Comparison of ENCODE assay signal across 28 cellular contexts in the genomic region with DNA sequence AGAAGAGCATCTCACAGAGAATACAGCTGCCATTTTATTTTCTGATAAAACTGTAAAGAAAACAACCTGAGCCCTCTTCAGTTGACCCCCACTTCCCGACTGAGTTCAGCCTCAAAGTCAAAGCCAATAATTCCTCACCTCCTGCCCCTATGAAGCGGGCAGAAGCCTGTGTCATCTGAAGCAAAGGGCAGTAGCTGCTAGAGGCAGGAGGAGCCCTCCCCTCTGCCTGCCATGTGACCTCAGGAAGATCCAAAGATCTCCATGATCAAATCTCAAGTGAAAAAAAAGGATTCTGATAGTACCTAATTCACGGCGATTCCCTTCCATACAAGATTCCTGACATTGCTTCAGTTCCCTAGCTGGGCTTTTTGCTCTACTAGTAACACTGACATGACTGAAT.
DNase-seq lines count a peak whose midpoint lies in the region; ATAC-seq, FAIRE-seq and TF ChIP-seq lines count a peak whose summit lies in the region.
"Had no signal": no experiment of that assay in that cellular context is flagged by ENCODE, and none has a peak within 500 bp of the region (broad histone marks: within the 10 kb centered on the region; RNA-seq: fewer than 3 reads in every experiment).

No MANE protein-coding gene starts in this region.

- no peak overlapping the region for H2BK15ac ChIP-seq in H1 (ENCODE audit: low read length)

- WGBS in H1 (ENCODE audit: extremely low coverage in 1 of 2, insufficient coverage in 1 of 2, insufficient read length in 1 of 2, insufficient replicate concordance in 2 of 2, low coverage in 1 of 2, low lambda C conversion rate in 2 of 2, missing lambda C conversion rate in 1 of 2), 2 experiments: 80% methylated on average over 4 of the region's 4 CpGs; no CpG with 5 or more reads in 1 of the 2 experiments
- no CpG with 5 or more reads among the region's 4 CpGs for WGBS in trophoblast cell (ENCODE audit: extremely low coverage, insufficient coverage, insufficient read length)

- no peaks in the 10 kb centered on the region for H3K23me2 ChIP-seq in H1 (ENCODE audit: low read depth, low read length)

- H3K9ac ChIP-seq in H1 (replicated peaks in 1 of 4; ENCODE audit: extremely low read depth in 1 of 4, low read depth in 3 of 4, low read length in 3 of 4) (no peak overlapping the region), trophoblast cell (ENCODE audit: low read length) (no peak overlapping the region)

- 0 out of 2 replicates have a peak overlapping the region, but pooled peaks have one; percentile 13 for H2BK12ac ChIP-seq in H1 (ENCODE audit: low read depth, low read length)
- no peak overlapping the region for H2BK12ac ChIP-seq in trophoblast cell (ENCODE audit: low read length)

- no peak overlapping the region for H4K5ac ChIP-seq in H1 (ENCODE audit: insufficient read length, low read depth, low read length)

- H3K27ac ChIP-seq in H1 (ENCODE audit: low read depth, low read length) (no peak overlapping the region), trophoblast cell (ENCODE audit: low read depth, low read length) (no peak overlapping the region)
- H3K27ac ChIP-seq: SJSA1 had no signal

- H3K14ac ChIP-seq in H1 (ENCODE audit: insufficient read length): no peak overlapping the region
- H3K14ac ChIP-seq in trophoblast cell (ENCODE audit: low read length): no peak overlapping the region

- no peak overlapping the region for H3K4ac ChIP-seq in H1 (replicated peaks; ENCODE audit: insufficient read length, low read depth, low read length)
- H3K4ac ChIP-seq in trophoblast cell (ENCODE audit: low read depth, low read length): peak overlapping the region; percentile 70

- H3K9me3 ChIP-seq in H1 (ENCODE audit: insufficient read depth in 2 of 2, low read depth in 1 of 2, low read length in 1 of 2): no peaks in the 10 kb centered on the region
- H3K9me3 ChIP-seq in trophoblast cell (ENCODE audit: insufficient read depth, low read depth, low read length): no peaks in the 10 kb centered on the region
- H3K9me3 ChIP-seq: BE2C, SJSA1 had no signal

- H3K18ac ChIP-seq in H1 (ENCODE audit: extremely low read depth, low read length): no peak overlapping the region
- no peak overlapping the region for H3K18ac ChIP-seq in trophoblast cell (ENCODE audit: low read length)

- intact Hi-C loops in posterior vena cava (cut with DNase I): loop anchor here in 1 of 2 donors (5.0 kb wide), 1 partner anchor 526 kb away; no protein-coding TSS in a partner anchor

- no peaks in the 10 kb centered on the region for H3K36me3 ChIP-seq in H1 (ENCODE audit: control insufficient read depth in 2 of 4, insufficient read depth in 4 of 4, low read length in 3 of 4)
- H3K36me3 ChIP-seq in trophoblast cell (ENCODE audit: control insufficient read depth in 1 of 2, insufficient read depth in 2 of 2, low read length in 2 of 2): no peaks in the 10 kb centered on the region
- H3K36me3 ChIP-seq: BE2C, SJSA1 had no signal

- no peak for TF ChIP-seq CTCF in H1 (IDR thresholded peaks at IDR 0.05; ENCODE audit: control extremely low read depth in 1 of 3, insufficient read depth in 1 of 3, low read depth in 1 of 3, low read length in 3 of 3)

- DNase-seq in NCI-H2107 treated with DMSO at 0.1 percent for 48 hours (lab: John Stamatoyannopoulos, UW; ENCODE audit: unreplicated experiment): peak; percentile 55
- DNase-seq in NCI-H2107 (lab: John Stamatoyannopoulos, UW): no peak
- no peak for DNase-seq in H1 (ENCODE audit: low read depth in 1 of 2, low spot score in 2 of 2)
- DNase-seq in trophoblast cell: peak; percentile 49 to 61
- DNase-seq in posterior vena cava (ENCODE audit: low spot score): no peak
- DNase-seq: 8988T; ACHN; BE2C; CD8-positive, alpha-beta memory T cell; DMS 273 treated with DMSO at 0.1 percent for 48 hours; DMS79; GF-D8; H9; HFFc6; KBM-7; MV-4-11; NCI-H1105; NCI-H1436 treated with DMSO at 0.1 percent for 48 hours; NCI-H2029; NCI-H446 treated with DMSO at 0.1 percent for 48 hours; NCI-H526 treated with DMSO at 0.1 percent for 48 hours; Right ventricle myocardium superior; RPMI8226 had no signal

- ATAC-seq in GM21786 (IDR thresholded peaks at IDR 0.05; ENCODE audit: unreplicated experiment): no peak
- ATAC-seq: HepG2 had no signal

- no peaks in the 10 kb centered on the region for H3K27me3 ChIP-seq in H1 (replicated peaks in 1 of 4; ENCODE audit: control insufficient read depth in 3 of 4, extremely low read depth in 1 of 4, insufficient read depth in 3 of 4, low read length in 3 of 4)
- no peaks in the 10 kb centered on the region for H3K27me3 ChIP-seq in trophoblast cell (ENCODE audit: insufficient read depth, low read length)
- H3K27me3 ChIP-seq: BE2C, SJSA1 had no signal

- CTCF ChIA-PET in H1 (lab: Charles Lee; ENCODE audit: partially characterized antibody): interaction anchor here (1.3 to 4.3 kb wide), 4 partner anchors 21 to 176 kb away, joined by 3 to 16 read pairs (median 5); no protein-coding TSS in a partner anchor

- no peak for TF ChIP-seq RAD21 in Ishikawa (IDR thresholded peaks at IDR 0.05; ENCODE audit: low read depth)
- no peak for TF ChIP-seq RAD21 in H1 (IDR thresholded peaks at IDR 0.05 in 1 of 2, conservative IDR thresholded peaks at IDR 0.05 in 1 of 2; ENCODE audit: low read depth in 2 of 2, low read length in 2 of 2)

- H2AFZ ChIP-seq in H1 (ENCODE audit: low read length) (no peak overlapping the region), trophoblast cell (ENCODE audit: insufficient read depth, low read length, poor library complexity) (no peak overlapping the region)

- H3K23ac ChIP-seq in H1 (ENCODE audit: insufficient read length) (no peak overlapping the region), trophoblast cell (ENCODE audit: low read length) (no peak overlapping the region)

- no peak overlapping the region for H4K8ac ChIP-seq in H1 (ENCODE audit: extremely low read depth, insufficient read depth, low read length)
- peak overlapping the region; percentile 51 for H4K8ac ChIP-seq in trophoblast cell (ENCODE audit: low read depth, low read length)

- H3K79me2 ChIP-seq in H1 (ENCODE audit: control insufficient read depth in 1 of 2, insufficient read depth in 2 of 2, low read length in 2 of 2): peaks cover 0 to 6% of the 10 kb centered on the region in 2 experiments; a peak in 2 of 4 replicates
- peaks cover 1% of the 10 kb centered on the region for H3K79me2 ChIP-seq in trophoblast cell (ENCODE audit: control insufficient read depth, insufficient read depth, low read length, poor library complexity)

- H2BK5ac ChIP-seq in H1 (ENCODE audit: low read depth, low read length): no peak overlapping the region
- H2BK5ac ChIP-seq in trophoblast cell (ENCODE audit: low read depth, low read length, poor library complexity): no peak overlapping the region

- H3K4me1 ChIP-seq in H1 (replicated peaks in 1 of 4; ENCODE audit: control insufficient read depth in 3 of 4, insufficient read depth in 4 of 4, low read length in 3 of 4): peaks cover 0 to 15% (median 6%) of the 10 kb centered on the region in 4 experiments; a peak in 6 of 7 replicates
- H3K4me1 ChIP-seq in trophoblast cell (ENCODE audit: control insufficient read depth in 1 of 2, insufficient read depth in 2 of 2, low read length in 2 of 2): peaks cover 7 to 17% of the 10 kb centered on the region in 2 experiments
- H3K4me1 ChIP-seq: BE2C had no signal

- no peak for TF ChIP-seq POLR2A in H1 (IDR thresholded peaks at IDR 0.05; ENCODE audit: control extremely low read depth in 1 of 2, low read depth in 2 of 2, low read length in 2 of 2)

- H2AK5ac ChIP-seq in H1 (ENCODE audit: low read depth, low read length) (no peak overlapping the region), trophoblast cell (ENCODE audit: low read length) (no peak overlapping the region)

- no peak overlapping the region for H3K56ac ChIP-seq in H1 (replicated peaks; ENCODE audit: insufficient read length, low read depth, low read length)

- H3K4me3 ChIP-seq in H1 (ENCODE audit: extremely low read depth in 1 of 4, insufficient read depth in 2 of 4, low read depth in 3 of 4, low read length in 4 of 4): no peak overlapping the region
- no peak overlapping the region for H3K4me3 ChIP-seq in trophoblast cell (ENCODE audit: low read depth, low read length)
- H3K4me3 ChIP-seq: SJSA1 had no signal

- FAIRE-seq in H1 (lab: Jason Lieb, UNC): no peak
- FAIRE-seq: GM12891, HepG2 had no signal

- no peak overlapping the region for H2BK20ac ChIP-seq in H1 (ENCODE audit: low read length)

- no peak for TF ChIP-seq EP300 in Ishikawa (IDR thresholded peaks at IDR 0.05; ENCODE audit: borderline replicate concordance)
- no peak for TF ChIP-seq EP300 in H1 (IDR thresholded peaks at IDR 0.05; ENCODE audit: borderline replicate concordance in 1 of 2, low read depth in 2 of 2, low read length in 2 of 2)

- no peak overlapping the region for H4K12ac ChIP-seq in trophoblast cell (ENCODE audit: low read depth, low read length)

- POLR2A ChIA-PET in H1 (lab: Charles Lee; ENCODE audit: partially characterized antibody): interaction anchor here (0.5 to 1.4 kb wide), 2 partner anchors 11 to 53 kb away, joined by 3 read pairs; no protein-coding TSS in a partner anchor

- peaks cover 3 to 5% of the 10 kb centered on the region in 2 experiments for H4K20me1 ChIP-seq in H1 (replicated peaks in 1 of 2; ENCODE audit: control insufficient read depth in 1 of 2, insufficient read depth in 2 of 2, low read length in 2 of 2)

- H3K4me2 ChIP-seq in H1 (ENCODE audit: insufficient read depth in 1 of 2, low read depth in 2 of 2, low read length in 2 of 2) (no peak overlapping the region), trophoblast cell (ENCODE audit: low read length) (no peak overlapping the region)

- no peak overlapping the region for H2BK120ac ChIP-seq in H1 (replicated peaks; ENCODE audit: low read depth, low read length)
- peak overlapping the region; percentile 33 for H2BK120ac ChIP-seq in trophoblast cell (ENCODE audit: insufficient read depth, low read length, poor library complexity)

- H3K79me1 ChIP-seq in H1 (ENCODE audit: low read depth, low read length) (no peaks in the 10 kb centered on the region), trophoblast cell (ENCODE audit: low read length) (peaks cover 2% of the 10 kb centered on the region)

- H4K91ac ChIP-seq in H1 (replicated peaks; ENCODE audit: insufficient read length, low read length) (no peak overlapping the region), trophoblast cell (ENCODE audit: low read depth, low read length) (no peak overlapping the region)

TF ChIP-seq in Ishikawa, 13 proteins besides CTCF, POLR2A, EP300 and RAD21 (continues in another document):
- TF ChIP-seq YY1 (IDR thresholded peaks at IDR 0.05; ENCODE audit: low read depth): no peak

TF ChIP-seq in H1, 55 proteins besides CTCF, POLR2A, EP300 and RAD21 (continues in another document):
- TF ChIP-seq SIX5 (IDR thresholded peaks at IDR 0.05; ENCODE audit: low read depth, low read length): no peak
- TF ChIP-seq RXRA (IDR thresholded peaks at IDR 0.05; ENCODE audit: insufficient read depth, low read depth, low read length): no peak
- TF ChIP-seq SP2 (IDR thresholded peaks at IDR 0.05; ENCODE audit: low read length): no peak
- no peak for TF ChIP-seq BACH1 (IDR thresholded peaks at IDR 0.05; ENCODE audit: low read length)
- no peak for TF ChIP-seq TAF1 (IDR thresholded peaks at IDR 0.05; ENCODE audit: low read depth, low read length)

Comparison
In these comparisons a context has a peak if more than half of its experiments do, and no peak if none do; other contexts are left out.
1. DNase-seq: peak in NCI-H2107 treated with DMSO at 0.1 percent for 48 hours (single experiment) and trophoblast cell (2 of 2); none in NCI-H2107 (single experiment), H1 (0 of 2) and posterior vena cava (single experiment).